Comparison of ENCODE assay signal across 1 cellular context in the genomic region with DNA sequence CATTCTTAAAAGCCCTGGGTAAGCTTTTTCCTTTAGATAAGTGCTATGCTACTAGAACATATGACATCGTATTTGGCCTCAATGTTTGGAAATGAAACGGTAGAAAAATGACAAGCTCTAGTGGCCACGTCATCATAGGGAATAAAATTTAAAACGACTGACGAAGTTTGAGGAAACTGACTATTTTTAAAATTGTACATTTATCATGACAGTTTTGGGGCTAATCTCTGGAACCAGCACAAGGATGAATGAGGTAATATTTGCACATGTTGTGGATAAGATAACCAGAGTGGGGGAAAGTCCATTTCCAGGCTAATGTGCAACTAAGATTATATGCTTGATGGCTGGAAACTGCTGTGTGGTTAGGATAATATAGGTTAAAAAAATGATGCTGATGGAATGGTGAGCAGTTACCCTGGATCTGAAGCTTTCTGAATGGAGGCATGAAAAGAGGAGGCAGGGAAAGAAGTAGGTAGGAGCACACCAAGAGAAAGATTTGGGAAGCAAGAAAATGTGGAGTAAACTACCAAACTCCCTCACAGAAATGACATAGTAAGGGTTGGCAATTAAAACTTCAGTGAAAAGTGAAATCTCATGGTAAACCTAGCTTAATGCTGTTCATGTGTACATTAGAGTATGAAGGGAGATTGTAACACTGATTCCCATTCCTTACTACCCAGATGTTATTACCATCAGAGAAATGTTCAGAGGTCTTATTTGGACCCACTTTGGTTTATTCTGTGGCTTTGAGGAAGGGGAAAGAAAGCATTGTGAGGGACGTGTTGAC.
A peak's percentile ranks its signal among the peaks of the same experiment; 100 is the strongest.
TF ChIP-seq lines count a peak whose summit lies in the region.

No MANE protein-coding gene starts in this region.

TF ChIP-seq in K562, 482 proteins besides CTCF, POLR2A, EP300 and RAD21 (continued from another document and continues in another):
- TF ChIP-seq, protein P1, sequence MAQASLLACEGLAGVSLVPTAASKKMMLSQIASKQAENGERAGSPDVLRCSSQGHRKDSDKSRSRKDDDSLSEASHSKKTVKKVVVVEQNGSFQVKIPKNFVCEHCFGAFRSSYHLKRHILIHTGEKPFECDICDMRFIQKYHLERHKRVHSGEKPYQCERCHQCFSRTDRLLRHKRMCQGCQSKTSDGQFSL (CRISPR knock-in tag; IDR thresholded peaks at IDR 0.05): no peak
- TF ChIP-seq, protein P1 (tag; IDR thresholded peaks at IDR 0.05): peak in 1 of 2 experiments; percentile 20; a peak in 1 of 4 replicates
- TF ChIP-seq BDP1 (IDR thresholded peaks at IDR 0.05; ENCODE audit: insufficient read depth, insufficient read length) (no peak), PHF20 (IDR thresholded peaks at IDR 0.05; ENCODE audit: partially characterized antibody) (peak; percentile 44), CBX5 (IDR thresholded peaks at IDR 0.05; ENCODE audit: borderline replicate concordance, low read depth) (no peak), STAT5B (CRISPR knock-in tag; IDR thresholded peaks at IDR 0.05) (no peak), ZNF224 (CRISPR knock-in tag; IDR thresholded peaks at IDR 0.05) (no peak), HNRNPL (IDR thresholded peaks at IDR 0.05; ENCODE audit: low read depth, low read length) (no peak), DACH1 (IDR thresholded peaks at IDR 0.05; ENCODE audit: partially characterized antibody) (peak; percentile 89), MCM5 (IDR thresholded peaks at IDR 0.05; ENCODE audit: low read depth) (no peak), SAP30 (IDR thresholded peaks at IDR 0.05; ENCODE audit: borderline replicate concordance, insufficient read depth, low read depth, low read length, poor library complexity, severe bottlenecking) (no peak), MAFF (IDR thresholded peaks at IDR 0.05; ENCODE audit: low read length) (peak; percentile 1; the same call in 1 of the 2 replicates), MAZ (CRISPR knock-in tag; conservative IDR thresholded peaks at IDR 0.05 in 1 of 2, IDR thresholded peaks at IDR 0.05 in 1 of 2) (peak; percentile 52 to 59; a peak in 2 of 4 replicates), RUNX1 (IDR thresholded peaks at IDR 0.05; ENCODE audit: low read depth) (peak; percentile 62; the same call in 1 of the 2 replicates), CREBBP (IDR thresholded peaks at IDR 0.05; ENCODE audit: low read depth, low read length) (no peak), KLF16 (IDR thresholded peaks at IDR 0.05) (peak; percentile 99), FOXJ2 (tag; IDR thresholded peaks at IDR 0.05) (no peak), ZZZ3 (IDR thresholded peaks at IDR 0.05) (no peak), TARDBP (IDR thresholded peaks at IDR 0.05) (peak; percentile 95; the same call in 1 of the 2 replicates), KHSRP (IDR thresholded peaks at IDR 0.05) (peak; percentile 96), ELF2 (CRISPR knock-in tag; IDR thresholded peaks at IDR 0.05) (no peak), TAL1 (IDR thresholded peaks at IDR 0.05) (peak; percentile 100), BCOR (IDR thresholded peaks at IDR 0.05) (peak; percentile 80), ZNF3 (CRISPR knock-in tag; IDR thresholded peaks at IDR 0.05) (no peak), POLR2AphosphoS2 (IDR thresholded peaks at IDR 0.05; ENCODE audit: low read length) (no peak), PCBP1 (IDR thresholded peaks at IDR 0.05; ENCODE audit: low read depth, low read length, poor library complexity, severe bottlenecking) (no peak), SNRNP70 (optimal IDR thresholded peaks at IDR 0.05; ENCODE audit: low read depth, low read length) (no peak), ATF7 (IDR thresholded peaks at IDR 0.05) (peak; percentile 98), ETV6 (IDR thresholded peaks at IDR 0.05; ENCODE audit: borderline replicate concordance in 1 of 2, low read depth in 2 of 2, low read length in 1 of 2) (peak in 1 of 2 experiments; percentile 82; a peak in 2 of 4 replicates), ETV6 (CRISPR knock-in tag; IDR thresholded peaks at IDR 0.05; ENCODE audit: borderline replicate concordance) (no peak), RBM39 (optimal IDR thresholded peaks at IDR 0.05; ENCODE audit: low read depth, low read length) (no peak), SIN3B (IDR thresholded peaks at IDR 0.05; ENCODE audit: low read depth) (no peak), HSF4 (CRISPR knock-in tag; IDR thresholded peaks at IDR 0.05; ENCODE audit: borderline replicate concordance) (no peak), BRD9 (IDR thresholded peaks at IDR 0.05; ENCODE audit: low read depth, partially characterized antibody) (peak; percentile 92), PTTG1 (tag; IDR thresholded peaks at IDR 0.05; ENCODE audit: low read depth) (no peak)
- TF ChIP-seq, protein P2, sequence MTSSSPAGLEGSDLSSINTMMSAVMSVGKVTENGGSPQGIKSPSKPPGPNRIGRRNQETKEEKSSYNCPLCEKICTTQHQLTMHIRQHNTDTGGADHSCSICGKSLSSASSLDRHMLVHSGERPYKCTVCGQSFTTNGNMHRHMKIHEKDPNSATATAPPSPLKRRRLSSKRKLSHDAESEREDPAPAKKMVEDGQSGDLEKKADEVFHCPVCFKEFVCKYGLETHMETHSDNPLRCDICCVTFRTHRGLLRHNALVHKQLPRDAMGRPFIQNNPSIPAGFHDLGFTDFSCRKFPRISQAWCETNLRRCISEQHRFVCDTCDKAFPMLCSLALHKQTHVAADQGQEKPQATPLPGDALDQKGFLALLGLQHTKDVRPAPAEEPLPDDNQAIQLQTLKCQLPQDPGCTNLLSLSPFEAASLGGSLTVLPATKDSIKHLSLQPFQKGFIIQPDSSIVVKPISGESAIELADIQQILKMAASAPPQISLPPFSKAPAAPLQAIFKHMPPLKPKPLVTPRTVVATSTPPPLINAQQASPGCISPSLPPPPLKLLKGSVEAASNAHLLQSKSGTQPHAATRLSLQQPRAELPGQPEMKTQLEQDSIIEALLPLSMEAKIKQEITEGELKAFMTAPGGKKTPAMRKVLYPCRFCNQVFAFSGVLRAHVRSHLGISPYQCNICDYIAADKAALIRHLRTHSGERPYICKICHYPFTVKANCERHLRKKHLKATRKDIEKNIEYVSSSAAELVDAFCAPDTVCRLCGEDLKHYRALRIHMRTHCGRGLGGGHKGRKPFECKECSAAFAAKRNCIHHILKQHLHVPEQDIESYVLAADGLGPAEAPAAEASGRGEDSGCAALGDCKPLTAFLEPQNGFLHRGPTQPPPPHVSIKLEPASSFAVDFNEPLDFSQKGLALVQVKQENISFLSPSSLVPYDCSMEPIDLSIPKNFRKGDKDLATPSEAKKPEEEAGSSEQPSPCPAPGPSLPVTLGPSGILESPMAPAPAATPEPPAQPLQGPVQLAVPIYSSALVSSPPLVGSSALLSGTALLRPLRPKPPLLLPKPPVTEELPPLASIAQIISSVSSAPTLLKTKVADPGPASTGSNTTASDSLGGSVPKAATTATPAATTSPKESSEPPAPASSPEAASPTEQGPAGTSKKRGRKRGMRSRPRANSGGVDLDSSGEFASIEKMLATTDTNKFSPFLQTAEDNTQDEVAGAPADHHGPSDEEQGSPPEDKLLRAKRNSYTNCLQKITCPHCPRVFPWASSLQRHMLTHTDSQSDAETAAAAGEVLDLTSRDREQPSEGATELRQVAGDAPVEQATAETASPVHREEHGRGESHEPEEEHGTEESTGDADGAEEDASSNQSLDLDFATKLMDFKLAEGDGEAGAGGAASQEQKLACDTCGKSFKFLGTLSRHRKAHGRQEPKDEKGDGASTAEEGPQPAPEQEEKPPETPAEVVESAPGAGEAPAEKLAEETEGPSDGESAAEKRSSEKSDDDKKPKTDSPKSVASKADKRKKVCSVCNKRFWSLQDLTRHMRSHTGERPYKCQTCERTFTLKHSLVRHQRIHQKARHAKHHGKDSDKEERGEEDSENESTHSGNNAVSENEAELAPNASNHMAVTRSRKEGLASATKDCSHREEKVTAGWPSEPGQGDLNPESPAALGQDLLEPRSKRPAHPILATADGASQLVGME (CRISPR knock-in tag; IDR thresholded peaks at IDR 0.05): no peak; the same call in 1 of the 2 replicates
- TF ChIP-seq, protein P3, sequence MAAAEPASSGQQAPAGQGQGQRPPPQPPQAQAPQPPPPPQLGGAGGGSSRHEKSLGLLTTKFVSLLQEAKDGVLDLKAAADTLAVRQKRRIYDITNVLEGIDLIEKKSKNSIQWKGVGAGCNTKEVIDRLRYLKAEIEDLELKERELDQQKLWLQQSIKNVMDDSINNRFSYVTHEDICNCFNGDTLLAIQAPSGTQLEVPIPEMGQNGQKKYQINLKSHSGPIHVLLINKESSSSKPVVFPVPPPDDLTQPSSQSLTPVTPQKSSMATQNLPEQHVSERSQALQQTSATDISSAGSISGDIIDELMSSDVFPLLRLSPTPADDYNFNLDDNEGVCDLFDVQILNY (CRISPR knock-in tag; IDR thresholded peaks at IDR 0.05): no peak
- TF ChIP-seq, protein P4, sequence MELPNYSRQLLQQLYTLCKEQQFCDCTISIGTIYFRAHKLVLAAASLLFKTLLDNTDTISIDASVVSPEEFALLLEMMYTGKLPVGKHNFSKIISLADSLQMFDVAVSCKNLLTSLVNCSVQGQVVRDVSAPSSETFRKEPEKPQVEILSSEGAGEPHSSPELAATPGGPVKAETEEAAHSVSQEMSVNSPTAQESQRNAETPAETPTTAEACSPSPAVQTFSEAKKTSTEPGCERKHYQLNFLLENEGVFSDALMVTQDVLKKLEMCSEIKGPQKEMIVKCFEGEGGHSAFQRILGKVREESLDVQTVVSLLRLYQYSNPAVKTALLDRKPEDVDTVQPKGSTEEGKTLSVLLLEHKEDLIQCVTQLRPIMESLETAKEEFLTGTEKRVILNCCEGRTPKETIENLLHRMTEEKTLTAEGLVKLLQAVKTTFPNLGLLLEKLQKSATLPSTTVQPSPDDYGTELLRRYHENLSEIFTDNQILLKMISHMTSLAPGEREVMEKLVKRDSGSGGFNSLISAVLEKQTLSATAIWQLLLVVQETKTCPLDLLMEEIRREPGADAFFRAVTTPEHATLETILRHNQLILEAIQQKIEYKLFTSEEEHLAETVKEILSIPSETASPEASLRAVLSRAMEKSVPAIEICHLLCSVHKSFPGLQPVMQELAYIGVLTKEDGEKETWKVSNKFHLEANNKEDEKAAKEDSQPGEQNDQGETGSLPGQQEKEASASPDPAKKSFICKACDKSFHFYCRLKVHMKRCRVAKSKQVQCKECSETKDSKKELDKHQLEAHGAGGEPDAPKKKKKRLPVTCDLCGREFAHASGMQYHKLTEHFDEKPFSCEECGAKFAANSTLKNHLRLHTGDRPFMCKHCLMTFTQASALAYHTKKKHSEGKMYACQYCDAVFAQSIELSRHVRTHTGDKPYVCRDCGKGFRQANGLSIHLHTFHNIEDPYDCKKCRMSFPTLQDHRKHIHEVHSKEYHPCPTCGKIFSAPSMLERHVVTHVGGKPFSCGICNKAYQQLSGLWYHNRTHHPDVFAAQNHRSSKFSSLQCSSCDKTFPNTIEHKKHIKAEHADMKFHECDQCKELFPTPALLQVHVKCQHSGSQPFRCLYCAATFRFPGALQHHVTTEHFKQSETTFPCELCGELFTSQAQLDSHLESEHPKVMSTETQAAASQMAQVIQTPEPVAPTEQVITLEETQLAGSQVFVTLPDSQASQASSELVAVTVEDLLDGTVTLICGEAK (IDR thresholded peaks at IDR 0.05): peak; percentile 35; the same call in 1 of the 2 replicates
- TF ChIP-seq, protein P4 (CRISPR knock-in tag; IDR thresholded peaks at IDR 0.05): no peak
- TF ChIP-seq, protein P5, sequence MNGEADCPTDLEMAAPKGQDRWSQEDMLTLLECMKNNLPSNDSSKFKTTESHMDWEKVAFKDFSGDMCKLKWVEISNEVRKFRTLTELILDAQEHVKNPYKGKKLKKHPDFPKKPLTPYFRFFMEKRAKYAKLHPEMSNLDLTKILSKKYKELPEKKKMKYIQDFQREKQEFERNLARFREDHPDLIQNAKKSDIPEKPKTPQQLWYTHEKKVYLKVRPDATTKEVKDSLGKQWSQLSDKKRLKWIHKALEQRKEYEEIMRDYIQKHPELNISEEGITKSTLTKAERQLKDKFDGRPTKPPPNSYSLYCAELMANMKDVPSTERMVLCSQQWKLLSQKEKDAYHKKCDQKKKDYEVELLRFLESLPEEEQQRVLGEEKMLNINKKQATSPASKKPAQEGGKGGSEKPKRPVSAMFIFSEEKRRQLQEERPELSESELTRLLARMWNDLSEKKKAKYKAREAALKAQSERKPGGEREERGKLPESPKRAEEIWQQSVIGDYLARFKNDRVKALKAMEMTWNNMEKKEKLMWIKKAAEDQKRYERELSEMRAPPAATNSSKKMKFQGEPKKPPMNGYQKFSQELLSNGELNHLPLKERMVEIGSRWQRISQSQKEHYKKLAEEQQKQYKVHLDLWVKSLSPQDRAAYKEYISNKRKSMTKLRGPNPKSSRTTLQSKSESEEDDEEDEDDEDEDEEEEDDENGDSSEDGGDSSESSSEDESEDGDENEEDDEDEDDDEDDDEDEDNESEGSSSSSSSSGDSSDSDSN (IDR thresholded peaks at IDR 0.05; ENCODE audit: borderline replicate concordance in 1 of 2, low read depth in 2 of 2, low read length in 2 of 2): no peak
